23 cellular contexts compared by ENCODE assay signal in the genomic region with DNA sequence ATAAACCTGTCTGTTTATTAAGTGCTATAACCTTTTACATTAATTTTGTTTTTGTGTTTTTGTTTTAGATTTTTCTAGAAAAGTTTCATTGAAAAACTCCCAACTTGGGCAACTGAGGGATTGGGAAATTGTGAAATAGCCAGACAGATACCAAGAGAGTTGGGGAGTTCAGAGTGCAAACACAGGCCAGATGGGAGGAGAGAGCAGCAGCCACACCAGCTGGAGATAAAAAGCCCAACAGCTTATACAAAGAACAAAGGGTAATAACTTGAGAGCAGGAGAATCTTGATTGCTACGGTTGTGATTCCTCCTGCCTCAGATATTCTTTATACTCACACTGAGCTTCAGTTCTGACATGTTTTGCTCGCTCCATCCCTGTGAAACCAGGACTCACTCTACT.
A peak's percentile ranks its signal among the peaks of the same experiment; 100 is the strongest.
DNase-seq lines count a peak whose midpoint lies in the region; FAIRE-seq and TF ChIP-seq lines count a peak whose summit lies in the region.
"Had no signal": no experiment of that assay in that cellular context is flagged by ENCODE, and none has a peak within 500 bp of the region (broad histone marks: within the 10 kb centered on the region; RNA-seq: fewer than 3 reads in every experiment).

No MANE protein-coding gene starts in this region.

- peak; percentile 93 for FAIRE-seq in D721Med (lab: Jason Lieb, UNC)
- FAIRE-seq: A549, GM12891 had no signal

- no peak for TF ChIP-seq CTCF in D721Med (IDR thresholded peaks at IDR 0.05; ENCODE audit: insufficient read depth, missing control alignments)
- TF ChIP-seq CTCF in nephron (IDR thresholded peaks at IDR 0.05; ENCODE audit: unreplicated experiment in 3 of 3): no peak

- POLR2A ChIA-PET in activated CD4-positive, alpha-beta memory T cell treated with anti-CD3 and anti-CD28 coated beads for 36 hours (lab: Charles Lee): no interaction called here

- no peaks in the 10 kb centered on the region for H3K27me3 ChIP-seq in HAP-1 (ENCODE audit: low read depth)
- H3K27me3 ChIP-seq: BE2C had no signal

- H3K4me3 ChIP-seq in HAP-1: no peak overlapping the region
- H3K4me3 ChIP-seq: A549, GM23338, SK-N-MC had no signal

- peak; percentile 17 for DNase-seq in D721Med (ENCODE audit: insufficient read length, low spot score)
- DNase-seq in NCI-H82 treated with DMSO at 0.1 percent for 48 hours (lab: John Stamatoyannopoulos, UW; ENCODE audit: unreplicated experiment): peak; percentile 69
- DNase-seq in left kidney (ENCODE audit: low read depth, low spot score): peak; percentile 52
- DNase-seq in HAP-1 (ENCODE audit: low spot score in 2 of 2): no peak
- DNase-seq in activated CD4-positive, alpha-beta memory T cell treated with anti-CD3 and anti-CD28 coated beads for 36 hours: no peak
- DNase-seq in DMS114 treated with DMSO at 0.1 percent for 48 hours (lab: John Stamatoyannopoulos, UW; ENCODE audit: unreplicated experiment): no peak
- DNase-seq: BE2C, HCEC 1CT, KBM-7, MM.1S, NCI-H1105, NCI-H146, NCI-H2029 treated with DMSO at 0.1 percent for 48 hours, NCI-H2171, NCI-H345, NCI-H524, NCI-H774, SHP77 treated with DMSO at 0.1 percent for 48 hours had no signal

- in situ Hi-C loops in HAP-1 (cut with MboI; ENCODE audit: low sequenced_read_pairs): no loop called here

- H3K36me3 ChIP-seq in HAP-1 (replicated peaks): no peaks in the 10 kb centered on the region
- H3K36me3 ChIP-seq: BE2C had no signal

- intact Hi-C loops in activated CD4-positive, alpha-beta memory T cell treated with anti-CD3 and anti-CD28 coated beads for 36 hours (cut with micrococcal nuclease): no loop called here

- H3K27ac Mint-ChIP-seq in nephron: peak overlapping the region; percentile 10 to 19 (median 15)
- H3K27ac Mint-ChIP-seq in activated CD4-positive, alpha-beta memory T cell treated with anti-CD3 and anti-CD28 coated beads for 36 hours: no peak overlapping the region
- H3K27ac Mint-ChIP-seq: GM23338 had no signal

- H3K9me3 Mint-ChIP-seq in nephron: peaks cover 50% of the 10 kb centered on the region
- H3K9me3 Mint-ChIP-seq in activated CD4-positive, alpha-beta memory T cell treated with anti-CD3 and anti-CD28 coated beads for 36 hours: peaks cover 46% of the 10 kb centered on the region

- H3K4me1 Mint-ChIP-seq in nephron: peaks cover 12% of the 10 kb centered on the region
- H3K4me1 Mint-ChIP-seq in activated CD4-positive, alpha-beta memory T cell treated with anti-CD3 and anti-CD28 coated beads for 36 hours (ENCODE audit: low read depth): no peaks in the 10 kb centered on the region
- H3K4me1 Mint-ChIP-seq: GM23338 had no signal

- CTCF ChIA-PET in activated CD4-positive, alpha-beta memory T cell treated with anti-CD3 and anti-CD28 coated beads for 36 hours (lab: Charles Lee): no interaction called here

- no peaks in the 10 kb centered on the region for H3K27me3 Mint-ChIP-seq in nephron (ENCODE audit: low read depth)
- no peaks in the 10 kb centered on the region for H3K27me3 Mint-ChIP-seq in activated CD4-positive, alpha-beta memory T cell treated with anti-CD3 and anti-CD28 coated beads for 36 hours

- H3K4me3 Mint-ChIP-seq in nephron: no peak overlapping the region
- H3K4me3 Mint-ChIP-seq in activated CD4-positive, alpha-beta memory T cell treated with anti-CD3 and anti-CD28 coated beads for 36 hours: no peak overlapping the region
- H3K4me3 Mint-ChIP-seq: GM23338 had no signal

- H3K9me3 ChIP-seq in HAP-1: no peaks in the 10 kb centered on the region; the same call in 1 of the 2 replicates
- H3K9me3 ChIP-seq: BE2C had no signal

- H3K4me1 ChIP-seq in HAP-1: no peaks in the 10 kb centered on the region
- H3K4me1 ChIP-seq: A549, BE2C had no signal

- H3K36me3 Mint-ChIP-seq in nephron (ENCODE audit: low read depth): peaks cover 16% of the 10 kb centered on the region
- no peaks in the 10 kb centered on the region for H3K36me3 Mint-ChIP-seq in activated CD4-positive, alpha-beta memory T cell treated with anti-CD3 and anti-CD28 coated beads for 36 hours

Comparison
In these comparisons a context has a peak if more than half of its experiments do, and no peak if none do; other contexts are left out.
1. DNase-seq: peak in D721Med (single experiment), NCI-H82 treated with DMSO at 0.1 percent for 48 hours (single experiment) and left kidney (single experiment); none in HAP-1 (0 of 2), activated CD4-positive, alpha-beta memory T cell treated with anti-CD3 and anti-CD28 coated beads for 36 hours (single experiment) and DMS114 treated with DMSO at 0.1 percent for 48 hours (single experiment).